In genomic region chr11:120068114-120068573, GRCh38 we compare ENCODE assay signal across 1 cellular context.
TF ChIP-seq lines count a peak whose summit lies in the region.

No MANE protein-coding gene starts in this region.

TF ChIP-seq in GM23338, 12 proteins besides CTCF, POLR2A, EP300 and RAD21 (continued from another document):
- no peak for TF ChIP-seq ZNF462 (CRISPR knock-in tag; IDR thresholded peaks at IDR 0.05)
TF ChIP-seq in GM23338: peak in this region for 0.
